ENCODE assay signal across 21 cellular contexts in genomic region chr19:6229951-6230712, GRCh38. TPM values are rescaled to one million over a fixed set of nuclear protein-coding genes. Genes with fewer than 3 reads are reported as not detected.
DNase-seq lines count a peak whose midpoint lies in the region; ATAC-seq lines count a peak whose summit lies in the region.
"Had no signal": no experiment of that assay in that cellular context is flagged by ENCODE, and none has a peak within 500 bp of the region (broad histone marks: within the 10 kb centered on the region; RNA-seq: fewer than 3 reads in every experiment).

No MANE protein-coding gene starts in this region.

- H3K9me3 ChIP-seq in KOPT-K1 (ENCODE audit: insufficient read depth, low read length, poor library complexity, severe bottlenecking), result no peaks in the 10 kb centered on the region
- H3K9me3 ChIP-seq in aorta (ENCODE audit: control insufficient read depth, low read length), result no peaks in the 10 kb centered on the region
- H3K9me3 ChIP-seq: tibial nerve had no signal

- peak overlapping the region; percentile 13 for H3K27ac ChIP-seq in KOPT-K1 (ENCODE audit: low read depth, low read length, poor library complexity, severe bottlenecking)
- no peak overlapping the region for H3K27ac ChIP-seq in aorta (ENCODE audit: low read depth in 1 of 2, low read length in 2 of 2)

- peaks cover 51% of the 10 kb centered on the region for H3K36me3 ChIP-seq in KOPT-K1 (ENCODE audit: insufficient read depth, low read length)
- H3K36me3 ChIP-seq in aorta (ENCODE audit: control insufficient read depth in 1 of 2, insufficient read depth in 2 of 2, low read length in 1 of 2), result no peaks in the 10 kb centered on the region

- DNase-seq in left cardiac atrium (peak; percentile 4), left ventricle myocardium superior (no peak), left lobe of liver (ENCODE audit: low spot score) (peak; percentile 45), aorta (peak; percentile 45 to 61), HT-29 (ENCODE audit: low spot score) (no peak), T-helper 1 cell (no peak)
- DNase-seq: activated CD4-positive, alpha-beta T cell treated with anti-CD3 and anti-CD28 coated beads for 1 hour; activated naive CD4-positive, alpha-beta T cell treated with Interleukin-2 at 50 U/mL for 16 hours; activated T-cell treated with anti-CD3 and anti-CD28 coated beads, Interleukin-2, amount 50 U/mL, for 4 hours; dermis blood vessel endothelial cell; EL; GOT3; KG1; NCI-H1694 treated with DMSO at 0.1 percent for 48 hours; NCI-H748 treated with DMSO at 0.1 percent for 48 hours; SIG-M5; stimulated activated CD4-positive, alpha-beta T cell treated with anti-CD3 and anti-CD28 coated beads, Interleukin-4, amount 100 ng/mL, for 1 hour; stimulated activated naive CD8-positive, alpha-beta T cell treated with anti-CD3 and anti-CD28 coated beads, Interleukin-15, Interleukin-2, amounts not matched to agents 100 U/mL and 50 U/mL, for 24 hours had no signal

- peaks cover 0 to 5% of the 10 kb centered on the region in 2 donors for H3K4me1 ChIP-seq in aorta (ENCODE audit: control insufficient read depth in 1 of 2, insufficient read depth in 2 of 2, low read length in 2 of 2)

- ATAC-seq in left cardiac atrium (no peak), left ventricle myocardium superior (no peak), left lobe of liver (no peak), aorta (ENCODE audit: low FRiP score) (no peak), HG03442 (IDR thresholded peaks at IDR 0.05; ENCODE audit: unreplicated experiment) (no peak)
- ATAC-seq: activated T-cell treated with anti-CD3 and anti-CD28 coated beads, Interleukin-2, amount 50 U/mL, for 4 hours; stimulated activated naive CD8-positive, alpha-beta T cell treated with anti-CD3 and anti-CD28 coated beads, Interleukin-15, Interleukin-2, amounts not matched to agents 100 U/mL and 50 U/mL, for 24 hours had no signal

- WGBS in aorta, 2 donors, result 91 to 92% methylated on average over 43 of the region's 43 CpGs

- no peak overlapping the region for H3K4me3 ChIP-seq in aorta (ENCODE audit: low read length in 2 of 2)
- H3K4me3 ChIP-seq: tibial nerve had no signal

- H3K27me3 ChIP-seq in aorta (ENCODE audit: control insufficient read depth in 1 of 2, insufficient read depth in 2 of 2, low read length in 1 of 2), result no peaks in the 10 kb centered on the region
- H3K27me3 ChIP-seq: tibial nerve had no signal

- intact Hi-C loops in left cardiac atrium (cut with DNase I), result loop anchor here in 1 of 2 donors (10.0 kb wide), 1 partner anchor 45 kb away; the partner anchor contains the start of gene MLLT1
- intact Hi-C loops in left ventricle myocardium superior (cut with micrococcal nuclease), result no loop called here
- intact Hi-C loops in aorta (cut with DNase I), result no loop called here

RNA-seq across cellular contexts. Expression of gene MLLT1, which starts 49.6 kb away (rescaled TPM):
- total RNA-seq in left cardiac atrium (10 to 100 TPM; 40.1 to 51.4 TPM), left ventricle myocardium superior (45.8 TPM), left lobe of liver (21.8 TPM), aorta (10 to 100 TPM; 54.8 to 55.5 TPM)
- polyA plus RNA-seq in aorta, result 10 to 100 TPM; 14.9 to 34.3 TPM
- total RNA-seq in HT-29 (2014; rRNA removed; shearing (Covaris generic)), result 22.5 and 27.4 TPM in 2 replicates

Comparison
In these comparisons a context has a peak if more than half of its experiments do, and no peak if none do; other contexts are left out.
1. DNase-seq: peak in left cardiac atrium (single experiment), left lobe of liver (single experiment) and aorta (2 of 2); none in left ventricle myocardium superior (single experiment), HT-29 (single experiment) and T-helper 1 cell (0 of 5).